ENCODE assay signal across 9 cellular contexts in genomic region chr1:225651872-225652725, GRCh38. TPM values are rescaled to one million over a fixed set of nuclear protein-coding genes. Genes with fewer than 3 reads are reported as not detected.
A peak's percentile ranks its signal among the peaks of the same experiment; 100 is the strongest.
DNase-seq lines count a peak whose midpoint lies in the region; ATAC-seq and TF ChIP-seq lines count a peak whose summit lies in the region.
"Had no signal": no experiment of that assay in that cellular context is flagged by ENCODE, and none has a peak within 500 bp of the region (broad histone marks: within the 10 kb centered on the region; RNA-seq: fewer than 3 reads in every experiment).

No MANE protein-coding gene starts in this region.

- H3K27me3 Mint-ChIP-seq in neural crest cell (ENCODE audit: low read depth): no peaks in the 10 kb centered on the region

- in situ Hi-C loops in Caki2 (cut with HindIII; ENCODE audit: low pct_unique_long_range_greater_than_20kb, low sequenced_read_pairs): no loop called here

- peak overlapping the region; percentile 97 for H3K27ac Mint-ChIP-seq in neural crest cell (ENCODE audit: unreplicated experiment)

- H3K4me3 Mint-ChIP-seq in neural crest cell: peak overlapping the region; percentile 94

- TF ChIP-seq CTCF in fibroblast of mammary gland (conservative IDR thresholded peaks at IDR 0.05; ENCODE audit: control insufficient read depth, insufficient read depth, low read depth, low read length) (no peak), neural crest cell (conservative IDR thresholded peaks at IDR 0.05) (no peak)

- DNase-seq in Caki2 (ENCODE audit: low read depth): peak; percentile 45
- peak; percentile 68 for DNase-seq in HuH-7.5 (ENCODE audit: low spot score)
- peak; percentile 47 for DNase-seq in SW480 (ENCODE audit: low spot score)
- DNase-seq in fibroblast of mammary gland (ENCODE audit: low read depth): peak; percentile 41
- no peak for DNase-seq in neural crest cell (ENCODE audit: low read depth, low spot score)
- no peak for DNase-seq in activated gamma-delta T cell (lab: John Stamatoyannopoulos, UW)

- ATAC-seq in HG03045 (IDR thresholded peaks at IDR 0.05; ENCODE audit: unreplicated experiment) (no peak), HG03025 (IDR thresholded peaks at IDR 0.05; ENCODE audit: low FRiP score, unreplicated experiment) (no peak)

- peaks cover 2% of the 10 kb centered on the region for H3K36me3 Mint-ChIP-seq in neural crest cell (ENCODE audit: low read depth)

- no peaks in the 10 kb centered on the region for H3K9me3 Mint-ChIP-seq in neural crest cell

- H3K4me1 Mint-ChIP-seq in neural crest cell: peaks cover 62% of the 10 kb centered on the region

- H3K4me3 ChIP-seq in fibroblast of mammary gland (ENCODE audit: control insufficient read depth, low read depth, low read length): peak overlapping the region; percentile 90

RNA-seq across cellular contexts. Expression of gene ENAH, which starts 0.8 kb away (rescaled TPM):
- 69.6 and 87.9 TPM in 2 replicates for total RNA-seq in Caki2 (2014; rRNA removed; shearing (Covaris generic); ENCODE audit: low replicate concordance)
- 179 and 181 TPM in 2 replicates for total RNA-seq in neural crest cell
- total RNA-seq: T-helper 2 cell treated with Interferon-gamma antibody and Interleukin-4, amounts not matched to agents 100 ng/mL and 5 ng/mL, for 36 hours had no signal

Comparison
In these comparisons a context has a peak if more than half of its experiments do, and no peak if none do; other contexts are left out.
1. DNase-seq: peak in Caki2 (single experiment), HuH-7.5 (single experiment), SW480 (single experiment) and fibroblast of mammary gland (single experiment); none in neural crest cell (single experiment) and activated gamma-delta T cell (single experiment).